In the genomic region with DNA sequence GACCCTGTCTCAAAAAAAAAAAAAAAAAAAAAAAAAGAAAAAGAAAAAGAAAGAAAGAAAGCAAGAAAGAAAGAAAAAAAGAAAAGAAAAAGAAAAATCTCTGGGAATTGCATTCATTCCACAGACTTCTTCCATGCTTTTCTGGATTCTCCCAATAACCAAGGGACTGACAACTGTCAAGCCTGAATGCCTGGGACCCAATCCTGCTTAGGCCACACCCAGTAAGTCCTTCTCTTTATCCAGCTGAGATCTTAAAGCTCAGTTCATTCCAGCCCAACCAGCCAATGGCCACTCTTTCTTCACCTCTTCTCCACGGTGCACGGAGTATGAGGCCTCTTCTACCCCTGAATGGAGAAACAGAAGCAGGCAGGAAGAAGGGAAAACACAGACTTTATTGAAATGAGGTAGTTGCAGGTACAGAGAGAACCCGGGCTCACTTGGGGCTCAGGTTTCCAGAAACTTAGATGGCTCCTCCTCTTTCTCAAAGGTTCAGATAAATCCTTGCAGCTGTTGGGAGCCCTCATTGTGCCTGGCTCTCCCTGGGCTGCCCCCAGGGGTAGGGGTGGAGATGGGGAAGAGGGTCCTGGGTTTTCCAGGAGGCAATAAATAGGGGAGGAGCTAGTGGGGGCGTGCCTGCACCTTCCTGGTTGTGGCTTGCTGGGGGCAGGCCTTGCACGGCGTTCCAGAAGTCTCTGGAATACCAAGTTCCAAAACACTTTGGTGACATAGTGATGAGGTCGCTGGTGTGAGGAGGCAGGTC, we compare ENCODE assay signal across 1 cellular context.
A peak's percentile ranks its signal among the peaks of the same experiment; 100 is the strongest.
TF ChIP-seq lines count a peak whose summit lies in the region.

No MANE protein-coding gene starts in this region.

TF ChIP-seq in H1, 55 proteins besides CTCF, POLR2A, EP300 and RAD21:
- no peak for TF ChIP-seq USF2 (IDR thresholded peaks at IDR 0.05; ENCODE audit: low read length)
- TF ChIP-seq KDM1A (IDR thresholded peaks at IDR 0.05; ENCODE audit: borderline replicate concordance, low read length) = peak; percentile 95
- no peak for TF ChIP-seq NANOG (IDR thresholded peaks at IDR 0.05; ENCODE audit: insufficient read depth, low read depth, low read length, poor library complexity, severe bottlenecking)
- TF ChIP-seq SUZ12 (IDR thresholded peaks at IDR 0.05; ENCODE audit: low read length) = no peak; the same call in 1 of the 2 replicates
- TF ChIP-seq CREB1 (IDR thresholded peaks at IDR 0.05) = no peak
- TF ChIP-seq, protein P1, sequence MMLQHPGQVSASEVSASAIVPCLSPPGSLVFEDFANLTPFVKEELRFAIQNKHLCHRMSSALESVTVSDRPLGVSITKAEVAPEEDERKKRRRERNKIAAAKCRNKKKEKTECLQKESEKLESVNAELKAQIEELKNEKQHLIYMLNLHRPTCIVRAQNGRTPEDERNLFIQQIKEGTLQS (IDR thresholded peaks at IDR 0.05; ENCODE audit: insufficient read depth, low read depth, low read length) = no peak
- TF ChIP-seq RNF2 (IDR thresholded peaks at IDR 0.05; ENCODE audit: borderline replicate concordance, low read depth, low read length, missing control alignments, poor library complexity, severe bottlenecking) = peak; percentile 41
- peak in 1 of 2 experiments; percentile 83; a peak in 1 of 4 replicates for TF ChIP-seq HDAC2 (IDR thresholded peaks at IDR 0.05; ENCODE audit: borderline replicate concordance in 1 of 2, low read depth in 2 of 2, low read length in 2 of 2)
- TF ChIP-seq POU5F1 (IDR thresholded peaks at IDR 0.05; ENCODE audit: low read depth, low read length) = no peak
